In genomic region chr21:17793675-17794123, GRCh38 we compare ENCODE assay signal across 8 cellular contexts. TPM values are rescaled to one million over a fixed set of nuclear protein-coding genes. Genes with fewer than 3 reads are reported as not detected.
DNase-seq lines count a peak whose midpoint lies in the region; ATAC-seq and TF ChIP-seq lines count a peak whose summit lies in the region.

No MANE protein-coding gene starts in this region.

- H3K9me3 ChIP-seq in colonic mucosa: no peaks in the 10 kb centered on the region

- intact Hi-C loops in colonic mucosa (cut with DNase I): no loop called here

- peak; percentile 54 for DNase-seq in CD1c-positive myeloid dendritic cell (ENCODE audit: extremely low spot score)
- DNase-seq in colonic mucosa: no peak
- no peak for DNase-seq in NCI-H526 treated with DMSO at 0.1 percent for 48 hours (lab: John Stamatoyannopoulos, UW)
- DNase-seq in SHP77 treated with DMSO at 0.1 percent for 48 hours (lab: John Stamatoyannopoulos, UW): no peak

- H3K9ac ChIP-seq in colonic mucosa (ENCODE audit: low read depth in 2 of 2, low read length in 2 of 2): peak overlapping the region in 1 of 2 donors; percentile 14
- no peak overlapping the region for H3K9ac ChIP-seq in rectal smooth muscle tissue (ENCODE audit: low read length)

- H3K36me3 ChIP-seq in colonic mucosa: no peaks in the 10 kb centered on the region
- no peaks in the 10 kb centered on the region for H3K36me3 ChIP-seq in rectal smooth muscle tissue (ENCODE audit: control insufficient read depth, insufficient read depth, low read length)

- H3K27me3 ChIP-seq in colonic mucosa: no peaks in the 10 kb centered on the region
- no peaks in the 10 kb centered on the region for H3K27me3 ChIP-seq in rectal smooth muscle tissue (ENCODE audit: control insufficient read depth, insufficient read depth, low read length)

- TF ChIP-seq CTCF in colonic mucosa (IDR thresholded peaks at IDR 0.05): no peak

- peak; percentile 55 for ATAC-seq in GM19467 (IDR thresholded peaks at IDR 0.05; ENCODE audit: unreplicated experiment)
- ATAC-seq in HG03558 (IDR thresholded peaks at IDR 0.05; ENCODE audit: extremely low read depth, unreplicated experiment): peak; percentile 58
- no peak for ATAC-seq in GM21619 (IDR thresholded peaks at IDR 0.05; ENCODE audit: unreplicated experiment)

- H3K4me1 ChIP-seq in colonic mucosa: no peaks in the 10 kb centered on the region
- peaks cover 9% of the 10 kb centered on the region for H3K4me1 ChIP-seq in rectal smooth muscle tissue (ENCODE audit: control insufficient read depth, insufficient read depth, low read length)

- no peak overlapping the region for H3K4me3 ChIP-seq in colonic mucosa
- H3K4me3 ChIP-seq in rectal smooth muscle tissue (ENCODE audit: low read length): peak overlapping the region; percentile 52

- peak overlapping the region; percentile 24 for H3K27ac ChIP-seq in colonic mucosa
- H3K27ac ChIP-seq in rectal smooth muscle tissue (ENCODE audit: low read depth, low read length): peak overlapping the region; percentile 48

RNA-seq across cellular contexts. Expression of gene C21orf91, which starts 25.5 kb away (rescaled TPM):
- total RNA-seq in colonic mucosa: 1 to 10 TPM; 3.8 to 9.6 TPM
